8 cellular contexts compared by ENCODE assay signal in genomic region chr6:28895131-28895812, GRCh38. TPM values are rescaled to one million over a fixed set of nuclear protein-coding genes. Genes with fewer than 3 reads are reported as not detected.
A peak's percentile ranks its signal among the peaks of the same experiment; 100 is the strongest.
DNase-seq lines count a peak whose midpoint lies in the region; ATAC-seq, FAIRE-seq and TF ChIP-seq lines count a peak whose summit lies in the region.

No MANE protein-coding gene starts in this region.

- FAIRE-seq in D721Med (lab: Jason Lieb, UNC): peak; percentile 29

- H3F3A ChIP-seq in OCI-LY1 (ENCODE audit: insufficient read depth, low read length): no peaks in the 10 kb centered on the region; the same call in 1 of the 2 replicates

- DNase-seq in D721Med (ENCODE audit: insufficient read length, low spot score) (peak; percentile 72), activated T-cell treated with anti-CD3 and anti-CD28 coated beads for 1 hour (ENCODE audit: low read depth) (peak; percentile 80), epithelial cell of esophagus (ENCODE audit: low read depth) (peak; percentile 96), middle frontal gyrus (ENCODE audit: extremely low spot score, low spot score) (peak; percentile 92)
- peak; percentile 72 to 78 for DNase-seq in stimulated activated CD8-positive, alpha-beta memory T cell treated with anti-CD3 and anti-CD28 coated beads, Interleukin-2, amount 100 ng/mL, for 1 hour (ENCODE audit: low read depth in 2 of 2)

- peak overlapping the region; percentile 95 for H3K27ac ChIP-seq in HUES64 (ENCODE audit: low read depth, low read length)
- H3K27ac ChIP-seq in OCI-LY1 (ENCODE audit: low read depth, low read length, poor library complexity, severe bottlenecking): peak overlapping the region; percentile 88

- WGBS in HUES64: 18% methylated on average over 27 of the region's 27 CpGs

- H3K9me3 ChIP-seq in HUES64 (ENCODE audit: insufficient read depth, low read depth, low read length): no peaks in the 10 kb centered on the region
- H3K9me3 ChIP-seq in OCI-LY1 (ENCODE audit: low read length): no peaks in the 10 kb centered on the region

- no peaks in the 10 kb centered on the region for H4K20me1 ChIP-seq in OCI-LY1 (ENCODE audit: insufficient read depth, low read length)

- no peak for TF ChIP-seq CTCF in D721Med (IDR thresholded peaks at IDR 0.05; ENCODE audit: insufficient read depth, missing control alignments)
- TF ChIP-seq CTCF in OCI-LY1 (IDR thresholded peaks at IDR 0.05; ENCODE audit: low read length): no peak
- TF ChIP-seq CTCF in epithelial cell of esophagus (IDR thresholded peaks at IDR 0.05; ENCODE audit: insufficient read depth, low read depth, low read length, missing control alignments): no peak

- H3K4me3 ChIP-seq in HUES64 (ENCODE audit: low read length) (peak overlapping the region; percentile 82), OCI-LY1 (ENCODE audit: low read depth, low read length, poor library complexity, severe bottlenecking) (peak overlapping the region; percentile 83), epithelial cell of esophagus (ENCODE audit: low read length) (peak overlapping the region; percentile 77)

- H3K27me3 ChIP-seq in HUES64 (ENCODE audit: insufficient read depth, low read length) (no peaks in the 10 kb centered on the region), OCI-LY1 (ENCODE audit: insufficient read depth, low read length) (no peaks in the 10 kb centered on the region)

- H3K36me3 ChIP-seq in HUES64 (ENCODE audit: insufficient read depth, low read length): peaks cover 6% of the 10 kb centered on the region
- peaks cover 2% of the 10 kb centered on the region; the same call in 1 of the 2 replicates for H3K36me3 ChIP-seq in OCI-LY1 (ENCODE audit: insufficient read depth, low read length)

- peak overlapping the region; percentile 97 for H3K9ac ChIP-seq in HUES64 (ENCODE audit: low read depth, low read length)
- peak overlapping the region; percentile 78 for H3K9ac ChIP-seq in OCI-LY1 (ENCODE audit: low read length)

- H3K9me2 ChIP-seq in OCI-LY1 (ENCODE audit: low read depth, low read length): no peaks in the 10 kb centered on the region

- ATAC-seq in GM21447 (IDR thresholded peaks at IDR 0.05; ENCODE audit: unreplicated experiment): peak; percentile 63

- H2AFZ ChIP-seq in OCI-LY1 (ENCODE audit: low read length): no peak overlapping the region

- H3K79me2 ChIP-seq in OCI-LY1 (ENCODE audit: insufficient read depth, low read length): no peaks in the 10 kb centered on the region

- peak overlapping the region; percentile 73 for H3K4me2 ChIP-seq in OCI-LY1 (ENCODE audit: low read length)

- H3K4me1 ChIP-seq in HUES64 (ENCODE audit: insufficient read depth, low read length) (peaks cover 4% of the 10 kb centered on the region; the same call in 1 of the 2 replicates), OCI-LY1 (ENCODE audit: insufficient read depth, low read length, severe bottlenecking) (peaks cover 16% of the 10 kb centered on the region)

RNA-seq across cellular contexts. Expression of gene TRIM27, which starts 28.5 kb away (rescaled TPM):
- 53.2 TPM for polyA plus RNA-seq in HUES64 (2013, experiment 1 of 2)
- polyA plus RNA-seq in HUES64 (2013, experiment 2 of 2): 44.4 TPM

Comparison
In these comparisons a context has a peak if more than half of its experiments do, and no peak if none do; other contexts are left out.
1. Peak in every context shown above with its lines: DNase-seq, ATAC-seq, H3K4me3 ChIP-seq and H3K27ac ChIP-seq.